32 cellular contexts compared by ENCODE assay signal in the genomic region with DNA sequence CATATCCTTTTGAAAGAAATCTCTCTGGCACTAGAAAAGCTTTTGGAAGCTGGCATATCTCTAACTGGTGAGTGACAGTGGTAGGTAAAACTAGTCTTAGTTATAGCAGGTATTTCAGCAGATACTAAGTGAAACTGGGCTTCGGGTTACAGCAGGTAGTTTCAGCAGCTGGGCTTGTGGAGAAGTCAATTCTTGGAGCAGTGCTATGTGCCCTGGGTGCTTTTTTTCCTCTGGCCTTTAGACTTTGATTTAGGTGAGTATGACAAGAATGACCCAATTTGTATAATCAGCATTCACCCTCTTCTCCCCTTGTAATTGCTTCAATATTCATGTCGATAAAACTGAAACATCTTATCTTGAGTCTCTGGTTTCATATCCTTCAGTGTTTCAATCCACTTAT.
"Had no signal": no experiment of that assay in that cellular context is flagged by ENCODE, and none has a peak within 500 bp of the region (broad histone marks: within the 10 kb centered on the region; RNA-seq: fewer than 3 reads in every experiment).

No MANE protein-coding gene starts in this region.

- DNase-seq: colonic mucosa; effector CD8-positive, alpha-beta T cell; endodermal cell; foreskin keratinocyte; heart left ventricle; left cardiac atrium; left ventricle myocardium inferior; lower lobe of right lung; mucosa of descending colon; naive B cell; stimulated activated CD4-positive, alpha-beta T cell treated with anti-CD3 and anti-CD28 coated beads, Interleukin-12 subunit alpha, Interleukin-12 subunit beta, amount 100 ng/mL, for 4 hours; stimulated activated CD4-positive, alpha-beta T cell treated with anti-CD3 and anti-CD28 coated beads, Interleukin-1b, Interleukin-23, amount 100 ng/mL, for 48 hours; stimulated activated CD4-positive, alpha-beta T cell treated with anti-CD3 and anti-CD28 coated beads, Interleukin-4, amount 100 ng/mL, for 1 hour; stimulated activated naive CD4-positive, alpha-beta T cell treated with Interleukin-2 at 50 U/mL for 16 hours; stomach; thyroid gland; trophoblast cell had no signal

- H3K36me3 Mint-ChIP-seq: mesothelial cell of epicardium; natural killer cell treated with Interleukin-12 subunit alpha and Interleukin-12 subunit beta and Interleukin-15 and Interleukin-18, amount 100 ng/mL, for 72 hours; stimulated activated effector memory CD8-positive, alpha-beta T cell treated with anti-CD3 and anti-CD28 coated beads, Interleukin-12 subunit alpha, Interleukin-12 subunit beta, amount 100 ng/mL, for 72 hours had no signal

- H3K4me3 Mint-ChIP-seq: dendritic cell treated with granulocyte-macrophage colony-stimulating factor and Interleukin-4, amounts not matched to agents 40 ng/mL and 50 ng/mL, for 4 days; endodermal cell; mesothelial cell of epicardium; naive B cell; natural killer cell treated with Interleukin-12 subunit alpha and Interleukin-12 subunit beta and Interleukin-15 and Interleukin-18, amount 100 ng/mL, for 72 hours; neural crest cell; stimulated activated effector memory CD8-positive, alpha-beta T cell treated with anti-CD3 and anti-CD28 coated beads, Interleukin-12 subunit alpha, Interleukin-12 subunit beta, amount 100 ng/mL, for 72 hours had no signal

- H3K9me3 ChIP-seq: colonic mucosa, esophagus muscularis mucosa, left ventricle myocardium inferior, lower lobe of right lung, mucosa of descending colon, neutrophil, thyroid gland, vagina had no signal

- H3K27me3 ChIP-seq: colonic mucosa, foreskin keratinocyte, gastroesophageal sphincter, hepatocyte, stomach, thyroid gland, vagina had no signal

- H3K27ac ChIP-seq: colonic mucosa, epithelial cell of prostate, esophagus muscularis mucosa, foreskin keratinocyte, gastroesophageal sphincter, heart left ventricle, hepatocyte, left ventricle myocardium inferior, lower lobe of right lung, neutrophil, parathyroid adenoma, stomach, thyroid gland, vagina had no signal

- H3K4me1 ChIP-seq: colonic mucosa, esophagus muscularis mucosa, foreskin keratinocyte, gastroesophageal sphincter, heart left ventricle, left ventricle myocardium inferior, lower lobe of right lung, parathyroid adenoma, stomach, thyroid gland, vagina had no signal

- H3K27me3 Mint-ChIP-seq: dendritic cell treated with granulocyte-macrophage colony-stimulating factor and Interleukin-4, amounts not matched to agents 40 ng/mL and 50 ng/mL, for 4 days; naive B cell; progenitor cell of endocrine pancreas had no signal

- H3K9me3 Mint-ChIP-seq: endodermal cell; natural killer cell treated with Interleukin-12 subunit alpha and Interleukin-12 subunit beta and Interleukin-15 and Interleukin-18, amount 100 ng/mL, for 72 hours; neural crest cell; stimulated activated effector memory CD8-positive, alpha-beta T cell treated with anti-CD3 and anti-CD28 coated beads, Interleukin-12 subunit alpha, Interleukin-12 subunit beta, amount 100 ng/mL, for 72 hours had no signal

- H3K27ac Mint-ChIP-seq: dendritic cell treated with granulocyte-macrophage colony-stimulating factor and Interleukin-4, amounts not matched to agents 40 ng/mL and 50 ng/mL, for 4 days; endodermal cell; mesothelial cell of epicardium; naive B cell; natural killer cell treated with Interleukin-12 subunit alpha and Interleukin-12 subunit beta and Interleukin-15 and Interleukin-18, amount 100 ng/mL, for 72 hours; progenitor cell of endocrine pancreas; stimulated activated effector memory CD8-positive, alpha-beta T cell treated with anti-CD3 and anti-CD28 coated beads, Interleukin-12 subunit alpha, Interleukin-12 subunit beta, amount 100 ng/mL, for 72 hours had no signal

- H3K4me1 Mint-ChIP-seq: endodermal cell; neural crest cell; stimulated activated effector memory CD8-positive, alpha-beta T cell treated with anti-CD3 and anti-CD28 coated beads, Interleukin-12 subunit alpha, Interleukin-12 subunit beta, amount 100 ng/mL, for 72 hours had no signal

- ATAC-seq: foreskin keratinocyte; gastroesophageal sphincter; heart left ventricle; left cardiac atrium; lower lobe of right lung; mucosa of descending colon; natural killer cell treated with Interleukin-12 subunit alpha and Interleukin-12 subunit beta and Interleukin-15 and Interleukin-18, amount 100 ng/mL, for 72 hours; sciatic nerve; stimulated activated effector memory CD8-positive, alpha-beta T cell treated with anti-CD3 and anti-CD28 coated beads, Interleukin-12 subunit alpha, Interleukin-12 subunit beta, amount 100 ng/mL, for 72 hours had no signal

- H3K36me3 ChIP-seq: colonic mucosa, esophagus muscularis mucosa, gastroesophageal sphincter, heart left ventricle, left ventricle myocardium inferior, lower lobe of right lung, neutrophil, stomach, thyroid gland, vagina had no signal

- H3K4me3 ChIP-seq: colonic mucosa, esophagus muscularis mucosa, gastroesophageal sphincter, heart left ventricle, hepatocyte, left ventricle myocardium inferior, lower lobe of right lung, mucosa of descending colon, smooth muscle cell, stomach, thyroid gland, vagina had no signal
